Comparison of ENCODE assay signal across 2 cellular contexts in the genomic region with DNA sequence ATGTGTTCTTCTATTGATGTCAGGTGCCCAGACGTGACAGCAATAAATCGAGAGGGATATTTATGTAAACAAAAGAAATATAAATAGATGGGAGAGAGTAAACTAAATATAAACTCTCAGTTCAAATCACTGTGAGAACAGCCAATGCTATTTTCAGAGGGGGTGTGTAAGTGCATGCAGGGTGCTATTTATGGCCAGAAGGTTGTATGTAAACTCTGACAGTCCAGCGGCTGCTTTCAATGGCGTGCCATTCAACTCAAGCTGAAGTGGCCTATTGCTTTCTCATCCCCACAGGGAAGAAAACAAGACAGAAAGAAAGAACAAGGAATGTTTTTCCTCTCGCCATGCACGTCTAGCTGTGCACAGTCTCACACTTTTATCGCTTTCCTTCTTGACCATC.
TF ChIP-seq lines count a peak whose summit lies in the region.

No MANE protein-coding gene starts in this region.

TF ChIP-seq in IMR-90, 13 proteins besides CTCF, POLR2A, EP300 and RAD21:
- TF ChIP-seq, protein P1, sequence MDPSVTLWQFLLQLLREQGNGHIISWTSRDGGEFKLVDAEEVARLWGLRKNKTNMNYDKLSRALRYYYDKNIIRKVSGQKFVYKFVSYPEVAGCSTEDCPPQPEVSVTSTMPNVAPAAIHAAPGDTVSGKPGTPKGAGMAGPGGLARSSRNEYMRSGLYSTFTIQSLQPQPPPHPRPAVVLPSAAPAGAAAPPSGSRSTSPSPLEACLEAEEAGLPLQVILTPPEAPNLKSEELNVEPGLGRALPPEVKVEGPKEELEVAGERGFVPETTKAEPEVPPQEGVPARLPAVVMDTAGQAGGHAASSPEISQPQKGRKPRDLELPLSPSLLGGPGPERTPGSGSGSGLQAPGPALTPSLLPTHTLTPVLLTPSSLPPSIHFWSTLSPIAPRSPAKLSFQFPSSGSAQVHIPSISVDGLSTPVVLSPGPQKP (IDR thresholded peaks at IDR 0.05; ENCODE audit: borderline replicate concordance, low read depth, low read length), result no peak
- TF ChIP-seq RFX5 (IDR thresholded peaks at IDR 0.05; ENCODE audit: low read depth, low read length) (no peak), MAFK (IDR thresholded peaks at IDR 0.05; ENCODE audit: low read depth, low read length) (no peak), CEBPB (IDR thresholded peaks at IDR 0.05; ENCODE audit: low read depth, low read length) (no peak), NFE2L2 (IDR thresholded peaks at IDR 0.05; ENCODE audit: low read depth, low read length) (no peak), MAZ (IDR thresholded peaks at IDR 0.05; ENCODE audit: borderline replicate concordance, low read depth, low read length) (no peak), MXI1 (IDR thresholded peaks at IDR 0.05; ENCODE audit: borderline replicate concordance, low read depth, low read length) (no peak)

TF ChIP-seq in neural cell, 6 proteins besides CTCF, POLR2A, EP300 and RAD21 (continued from another document):
- TF ChIP-seq EZH2 (IDR thresholded peaks at IDR 0.05; ENCODE audit: borderline replicate concordance, insufficient read depth, low read length, poor library complexity, severe bottlenecking) (no peak), POLR2AphosphoS5 (IDR thresholded peaks at IDR 0.05) (peak; percentile 64)
- TF ChIP-seq, protein P2, sequence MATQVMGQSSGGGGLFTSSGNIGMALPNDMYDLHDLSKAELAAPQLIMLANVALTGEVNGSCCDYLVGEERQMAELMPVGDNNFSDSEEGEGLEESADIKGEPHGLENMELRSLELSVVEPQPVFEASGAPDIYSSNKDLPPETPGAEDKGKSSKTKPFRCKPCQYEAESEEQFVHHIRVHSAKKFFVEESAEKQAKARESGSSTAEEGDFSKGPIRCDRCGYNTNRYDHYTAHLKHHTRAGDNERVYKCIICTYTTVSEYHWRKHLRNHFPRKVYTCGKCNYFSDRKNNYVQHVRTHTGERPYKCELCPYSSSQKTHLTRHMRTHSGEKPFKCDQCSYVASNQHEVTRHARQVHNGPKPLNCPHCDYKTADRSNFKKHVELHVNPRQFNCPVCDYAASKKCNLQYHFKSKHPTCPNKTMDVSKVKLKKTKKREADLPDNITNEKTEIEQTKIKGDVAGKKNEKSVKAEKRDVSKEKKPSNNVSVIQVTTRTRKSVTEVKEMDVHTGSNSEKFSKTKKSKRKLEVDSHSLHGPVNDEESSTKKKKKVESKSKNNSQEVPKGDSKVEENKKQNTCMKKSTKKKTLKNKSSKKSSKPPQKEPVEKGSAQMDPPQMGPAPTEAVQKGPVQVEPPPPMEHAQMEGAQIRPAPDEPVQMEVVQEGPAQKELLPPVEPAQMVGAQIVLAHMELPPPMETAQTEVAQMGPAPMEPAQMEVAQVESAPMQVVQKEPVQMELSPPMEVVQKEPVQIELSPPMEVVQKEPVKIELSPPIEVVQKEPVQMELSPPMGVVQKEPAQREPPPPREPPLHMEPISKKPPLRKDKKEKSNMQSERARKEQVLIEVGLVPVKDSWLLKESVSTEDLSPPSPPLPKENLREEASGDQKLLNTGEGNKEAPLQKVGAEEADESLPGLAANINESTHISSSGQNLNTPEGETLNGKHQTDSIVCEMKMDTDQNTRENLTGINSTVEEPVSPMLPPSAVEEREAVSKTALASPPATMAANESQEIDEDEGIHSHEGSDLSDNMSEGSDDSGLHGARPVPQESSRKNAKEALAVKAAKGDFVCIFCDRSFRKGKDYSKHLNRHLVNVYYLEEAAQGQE (IDR thresholded peaks at IDR 0.05; ENCODE audit: borderline replicate concordance), result no peak
